Comparison of ENCODE assay signal across 29 cellular contexts in genomic region chr2:158774663-158775062, GRCh38. TPM values are rescaled to one million over a fixed set of nuclear protein-coding genes. Genes with fewer than 3 reads are reported as not detected.
A peak's percentile ranks its signal among the peaks of the same experiment; 100 is the strongest.
DNase-seq lines count a peak whose midpoint lies in the region; TF ChIP-seq lines count a peak whose summit lies in the region.
"Had no signal": no experiment of that assay in that cellular context is flagged by ENCODE, and none has a peak within 500 bp of the region (broad histone marks: within the 10 kb centered on the region; RNA-seq: fewer than 3 reads in every experiment).

No MANE protein-coding gene starts in this region.

- H3K27ac ChIP-seq in adrenal gland: peak overlapping the region; percentile 8 to 63 (median 41)
- H3K27ac ChIP-seq: C4-2B, esophagus squamous epithelium, GM23248, left ventricle myocardium inferior, SK-N-MC had no signal

- WGBS in adrenal gland, 4 donors: 17 to 36% (median 29%) methylated on average over 1 of the region's 1 CpG

- H3K4me1 ChIP-seq in adrenal gland (replicated peaks in 1 of 2): peaks cover 16 to 18% of the 10 kb centered on the region in 2 donors

- H3K36me3 ChIP-seq in adrenal gland (replicated peaks in 1 of 2): no peaks in the 10 kb centered on the region
- H3K36me3 ChIP-seq: esophagus squamous epithelium, left ventricle myocardium inferior had no signal

- no peak overlapping the region for H3K4me3 ChIP-seq in adrenal gland
- H3K4me3 ChIP-seq: esophagus squamous epithelium, GM23248, left ventricle myocardium inferior, SK-N-MC had no signal

- peak; percentile 29 for DNase-seq in NCI-H748 (lab: John Stamatoyannopoulos, UW; ENCODE audit: unreplicated experiment)
- no peak for DNase-seq in NCI-H748 treated with DMSO at 0.1 percent for 48 hours (lab: John Stamatoyannopoulos, UW)
- peak in 3 of 7 donors; percentile 11 to 55 (median 54) for DNase-seq in adrenal gland
- DNase-seq in left kidney (ENCODE audit: low read depth, low spot score): peak; percentile 44
- DNase-seq in DMS79 treated with DMSO at 0.1 percent for 48 hours (lab: John Stamatoyannopoulos, UW): no peak
- no peak for DNase-seq in GDM1 (lab: John Stamatoyannopoulos, UW)
- DNase-seq in activated CD8-positive, alpha-beta memory T cell treated with anti-CD3 and anti-CD28 coated beads, Interleukin-2, amount 50 U/mL, for 4 hours: no peak
- DNase-seq: activated effector memory CD4-positive, alpha-beta T cell treated with anti-CD3 and anti-CD28 coated beads, Interleukin-2, amount 50 U/mL, for 16 hours; Caco-2; EL; esophagus squamous epithelium; KG1; left ventricle myocardium inferior; mesendoderm; MM.1S; naive B cell; NCI-H1417 treated with DMSO at 0.1 percent for 48 hours; NCI-H2081; occipital lobe; retina; small intestine; stimulated activated CD4-positive, alpha-beta T cell treated with anti-CD3 and anti-CD28 coated beads, Interleukin-1b, Interleukin-23, amount 100 ng/mL, for 48 hours had no signal

- no peak for TF ChIP-seq CTCF in adrenal gland (IDR thresholded peaks at IDR 0.05)

- H3K27me3 ChIP-seq in adrenal gland: no peaks in the 10 kb centered on the region
- H3K27me3 ChIP-seq: esophagus squamous epithelium had no signal

- no peaks in the 10 kb centered on the region for H3K9me3 ChIP-seq in adrenal gland (replicated peaks in 1 of 3)
- H3K9me3 ChIP-seq: Caco-2, esophagus squamous epithelium, left ventricle myocardium inferior had no signal

- intact Hi-C loops in adrenal gland (cut with DNase I): no loop called here

- peak in 1 of 2 donors; percentile 22 for TF ChIP-seq POLR2A in adrenal gland (IDR thresholded peaks at IDR 0.05)

RNA-seq across cellular contexts. Expression of gene DAPL1, which starts 20.5 kb away (rescaled TPM):
- 100 to 1,000 TPM in 1 of 8 donors, 10 to 100 TPM in 7; 22.3 to 151 (median 42.8) TPM for total RNA-seq in adrenal gland
- polyA plus RNA-seq in adrenal gland: 100 to 1,000 TPM in 1 of 3 donors, 10 to 100 TPM in 2; 17.6 to 177 (median 33.8) TPM
- total RNA-seq: Caco-2, dermis microvascular lymphatic vessel endothelial cell, glomerular endothelial cell, GM23248, left ventricle myocardium inferior, occipital lobe, OCI-LY7 had no signal
- polyA plus RNA-seq: AG04450, GM23248 had no signal

Comparison
In these comparisons a context has a peak if more than half of its experiments do, and no peak if none do; other contexts are left out.
1. DNase-seq: peak in NCI-H748 (single experiment) and left kidney (single experiment); none in NCI-H748 treated with DMSO at 0.1 percent for 48 hours (single experiment), DMS79 treated with DMSO at 0.1 percent for 48 hours (single experiment), GDM1 (single experiment) and activated CD8-positive, alpha-beta memory T cell treated with anti-CD3 and anti-CD28 coated beads, Interleukin-2, amount 50 U/mL, for 4 hours (single experiment).